In the genomic region with DNA sequence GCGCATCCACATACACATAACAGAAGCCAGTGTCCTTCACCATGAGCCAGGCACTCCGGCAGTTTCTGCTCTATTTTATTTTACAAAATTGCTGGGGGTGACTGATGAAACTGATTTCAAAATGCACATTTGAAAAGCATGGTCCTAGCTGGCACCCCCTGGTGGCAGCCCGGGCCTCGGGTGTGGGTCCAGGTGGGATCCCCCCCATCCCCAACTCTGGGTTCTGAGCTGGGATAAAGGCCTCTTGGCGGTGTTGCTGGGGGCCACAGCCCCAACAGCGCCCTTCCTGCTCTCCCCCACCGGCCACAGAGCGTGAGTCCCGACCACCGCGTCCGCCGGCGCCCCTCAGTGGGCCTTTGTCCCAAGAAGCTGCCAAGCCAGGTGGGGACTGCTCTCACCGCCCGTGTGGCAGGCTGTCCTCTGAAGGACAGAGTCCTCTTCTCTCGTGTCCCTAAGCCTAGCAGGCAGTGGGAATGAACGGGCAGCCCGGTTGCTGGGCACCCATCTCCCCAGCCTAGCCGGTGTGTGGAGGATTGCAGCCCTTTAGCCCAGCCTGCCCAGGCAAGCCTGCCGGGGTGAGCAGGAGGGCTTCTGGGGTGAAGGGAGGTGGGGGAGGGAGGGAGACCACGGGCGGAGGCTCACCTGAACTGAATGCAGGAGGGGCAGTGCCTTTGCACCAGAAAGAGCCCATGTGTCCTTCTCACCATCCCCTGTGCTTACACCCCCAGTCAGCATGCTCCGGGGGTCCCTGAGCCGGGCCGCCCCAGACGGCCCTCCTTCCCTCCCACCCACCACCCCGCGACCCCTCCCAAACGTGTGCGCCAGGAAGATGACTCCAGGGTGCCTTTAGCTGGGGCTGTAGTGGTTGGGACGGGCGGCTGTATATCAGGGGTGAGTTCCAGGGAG, we compare ENCODE assay signal across 8 cellular contexts. TPM values are rescaled to one million over a fixed set of nuclear protein-coding genes. Genes with fewer than 3 reads are reported as not detected.
DNase-seq lines count a peak whose midpoint lies in the region; ATAC-seq, FAIRE-seq and TF ChIP-seq lines count a peak whose summit lies in the region.

No MANE protein-coding gene starts in this region.

- H3K9me3 ChIP-seq in BLaER1 (no peaks in the 10 kb centered on the region), IMR-90 (ENCODE audit: control insufficient read depth, insufficient read depth, low read length) (no peaks in the 10 kb centered on the region), H1 (ENCODE audit: insufficient read depth in 2 of 2, low read depth in 1 of 2, low read length in 1 of 2) (no peaks in the 10 kb centered on the region), muscle layer of duodenum (ENCODE audit: control insufficient read depth in 1 of 2, low read length in 2 of 2) (no peaks in the 10 kb centered on the region), tibial artery (no peaks in the 10 kb centered on the region)

- H3K23ac ChIP-seq in IMR-90 (ENCODE audit: low read depth, low read length) (no peak overlapping the region), H1 (ENCODE audit: insufficient read length) (no peak overlapping the region)

- ATAC-seq in IMR-90 (ENCODE audit: low read depth) (peak; percentile 50), HG03457 (IDR thresholded peaks at IDR 0.05; ENCODE audit: unreplicated experiment) (no peak)

- H3K4me1 ChIP-seq in BLaER1 (peaks cover 62% of the 10 kb centered on the region), IMR-90 (ENCODE audit: control insufficient read depth, insufficient read depth, low read length) (peaks cover 7% of the 10 kb centered on the region; the same call in 1 of the 2 replicates), H1 (replicated peaks in 1 of 4; ENCODE audit: control insufficient read depth in 3 of 4, insufficient read depth in 4 of 4, low read length in 3 of 4) (peaks cover 0 to 8% (median 6%) of the 10 kb centered on the region in 4 experiments; a peak in 6 of 7 replicates), muscle layer of duodenum (ENCODE audit: control insufficient read depth in 1 of 2, insufficient read depth in 2 of 2, low read length in 2 of 2) (peaks cover 0 to 27% of the 10 kb centered on the region in 2 donors), tibial artery (peaks cover 0 to 22% (median 19%) of the 10 kb centered on the region in 4 donors)

- POLR2A ChIA-PET in IMR-90 (lab: Charles Lee; ENCODE audit: unreplicated experiment) = no interaction called here
- POLR2A ChIA-PET in activated CD4-positive, alpha-beta T cell treated with anti-CD3 and anti-CD28 coated beads, Interleukin-2, amount 10 ng/mL, durations not matched to agents 7 days and 5 days (lab: Charles Lee) = no interaction called here
- POLR2A ChIA-PET in H1 (lab: Charles Lee; ENCODE audit: partially characterized antibody) = interaction anchor here (0.6 to 2.3 kb wide), 9 partner anchors 10 to 176 kb away, joined by 3 to 6 read pairs (median 4); a partner anchor contains a TSS

- H3K27ac ChIP-seq in BLaER1 (0 out of 2 replicates have a peak overlapping the region, but pooled peaks have one; percentile 59), IMR-90 (ENCODE audit: insufficient read depth, low read length) (no peak overlapping the region), H1 (ENCODE audit: low read depth, low read length) (no peak overlapping the region), muscle layer of duodenum (ENCODE audit: low read length) (no peak overlapping the region), tibial artery (no peak overlapping the region)

- peak overlapping the region; percentile 99 for H3K4me2 ChIP-seq in BLaER1
- peak overlapping the region; percentile 58 for H3K4me2 ChIP-seq in IMR-90 (ENCODE audit: low read depth, low read length)
- H3K4me2 ChIP-seq in H1 (ENCODE audit: insufficient read depth in 1 of 2, low read depth in 2 of 2, low read length in 2 of 2) = peak overlapping the region; percentile 69 to 95

- no peak overlapping the region for H2BK15ac ChIP-seq in IMR-90 (ENCODE audit: low read depth, low read length)
- H2BK15ac ChIP-seq in H1 (ENCODE audit: low read length) = peak overlapping the region; percentile 97

- H3K27ac Mint-ChIP-seq in activated CD4-positive, alpha-beta T cell treated with anti-CD3 and anti-CD28 coated beads, Interleukin-2, amount 10 ng/mL, durations not matched to agents 7 days and 5 days = peak overlapping the region; percentile 71

- DNase-seq in IMR-90 (peak; percentile 67), H1 (ENCODE audit: low read depth in 1 of 2, low spot score in 2 of 2) (peak in 1 of 2 experiments; percentile 79), tibial artery (no peak), cortex of kidney (lab: John Stamatoyannopoulos, UW) (no peak)
- DNase-seq in activated CD4-positive, alpha-beta T cell treated with anti-CD3 and anti-CD28 coated beads, Interleukin-2, amount 10 ng/mL, durations not matched to agents 7 days and 5 days = peak; percentile 66

- TF ChIP-seq CTCF in IMR-90 (conservative IDR thresholded peaks at IDR 0.05; ENCODE audit: low read depth, low read length) (peak; percentile 77), H1 (IDR thresholded peaks at IDR 0.05; ENCODE audit: control extremely low read depth in 1 of 3, insufficient read depth in 1 of 3, low read depth in 1 of 3, low read length in 3 of 3) (peak; percentile 35 to 51 (median 50)), tibial artery (IDR thresholded peaks at IDR 0.05) (peak in 1 of 2 experiments; percentile 28)

- dilution Hi-C loops in IMR-90 (cut with HindIII; ENCODE audit: low sequenced_read_pairs, unreplicated experiment) = no loop called here

- H2BK12ac ChIP-seq in H1 (ENCODE audit: low read depth, low read length) = 0 out of 2 replicates have a peak overlapping the region, but pooled peaks have one; percentile 23

- CTCF ChIA-PET in IMR-90 (lab: Yijun Ruan, JAX) = interaction anchor here (0.6 to 0.9 kb wide), 2 partner anchors 17 to 89 kb away, joined by 3 to 4 read pairs; no protein-coding TSS in a partner anchor
- CTCF ChIA-PET in activated CD4-positive, alpha-beta T cell treated with anti-CD3 and anti-CD28 coated beads, Interleukin-2, amount 10 ng/mL, durations not matched to agents 7 days and 5 days (lab: Charles Lee) = interaction anchor here (0.6 to 1.6 kb wide), 8 partner anchors 9 to 52 kb away, joined by 3 to 4 read pairs (median 3); a partner anchor contains a TSS
- CTCF ChIA-PET in H1 (lab: Charles Lee; ENCODE audit: partially characterized antibody) = interaction anchor here (0.7 to 5.7 kb wide), 19 partner anchors 9 to 206 kb away, joined by 3 to 87 read pairs (median 5); no protein-coding TSS in a partner anchor

- H2AK5ac ChIP-seq in IMR-90 (ENCODE audit: low read depth, low read length) = peak overlapping the region; percentile 33; the same call in 1 of the 2 replicates
- 0 out of 2 replicates have a peak overlapping the region, but pooled peaks have one; percentile 6 for H2AK5ac ChIP-seq in H1 (ENCODE audit: low read depth, low read length)

- no peaks in the 10 kb centered on the region for H3K9me1 ChIP-seq in IMR-90 (ENCODE audit: insufficient read depth, low read length)

- no peak overlapping the region for H3K56ac ChIP-seq in IMR-90 (ENCODE audit: extremely low read depth, insufficient read depth, low read length)
- H3K56ac ChIP-seq in H1 (replicated peaks; ENCODE audit: insufficient read length, low read depth, low read length) = peak overlapping the region; percentile 24

- intact Hi-C loops in IMR-90 (cut with micrococcal nuclease) (loop anchor here (1.0 kb wide), 2 partner anchors 16 to 22 kb away; a partner anchor contains a TSS), tibial artery (cut with DNase I; ENCODE audit: low total_unique reads) (no loop called here)

- H3K4me3 ChIP-seq in BLaER1 (peak overlapping the region; percentile 74), IMR-90 (ENCODE audit: insufficient read depth, low read depth, low read length) (no peak overlapping the region), H1 (ENCODE audit: extremely low read depth in 1 of 4, insufficient read depth in 2 of 4, low read depth in 3 of 4, low read length in 4 of 4) (peak overlapping the region; percentile 61 to 77 (median 69)), muscle layer of duodenum (ENCODE audit: low read depth in 1 of 2, low read length in 2 of 2) (peak overlapping the region; percentile 44 to 66), tibial artery (peak overlapping the region; percentile 36 to 46)

- H3K4me3 Mint-ChIP-seq in activated CD4-positive, alpha-beta T cell treated with anti-CD3 and anti-CD28 coated beads, Interleukin-2, amount 10 ng/mL, durations not matched to agents 7 days and 5 days = peak overlapping the region; percentile 79

- no peak overlapping the region for H3K4ac ChIP-seq in IMR-90 (ENCODE audit: low read depth, low read length)
- no peak overlapping the region for H3K4ac ChIP-seq in H1 (replicated peaks; ENCODE audit: insufficient read length, low read depth, low read length)

- H3K36me3 Mint-ChIP-seq in activated CD4-positive, alpha-beta T cell treated with anti-CD3 and anti-CD28 coated beads, Interleukin-2, amount 10 ng/mL, durations not matched to agents 7 days and 5 days (ENCODE audit: low read depth) = peaks cover 24% of the 10 kb centered on the region

- H2AFZ ChIP-seq in IMR-90 (replicated peaks; ENCODE audit: low read length, poor library complexity) = peak overlapping the region; percentile 86
- H2AFZ ChIP-seq in H1 (ENCODE audit: low read length) = peak overlapping the region; percentile 66; the same call in 1 of the 2 replicates

- no peak overlapping the region for H2BK20ac ChIP-seq in IMR-90 (ENCODE audit: low read depth, low read length)
- no peak overlapping the region for H2BK20ac ChIP-seq in H1 (ENCODE audit: low read length)

- H4K5ac ChIP-seq in IMR-90 (ENCODE audit: low read depth, low read length) (no peak overlapping the region), H1 (ENCODE audit: insufficient read length, low read depth, low read length) (no peak overlapping the region)

- WGBS in IMR-90 (ENCODE audit: extremely low coverage in 2 of 2, insufficient read length in 1 of 2), 2 experiments = 38% methylated on average over 2 of the region's 33 CpGs; no CpG with 5 or more reads in 1 of the 2 experiments
- WGBS in H1 (ENCODE audit: extremely low coverage in 1 of 2, insufficient coverage in 1 of 2, insufficient read length in 1 of 2, insufficient replicate concordance in 2 of 2, low coverage in 1 of 2, low lambda C conversion rate in 2 of 2, missing lambda C conversion rate in 1 of 2), 2 experiments = 10% methylated on average over 26 of the region's 33 CpGs; no CpG with 5 or more reads in 1 of the 2 experiments

- in situ Hi-C loops in IMR-90 (cut with MboI; ENCODE audit: low sequenced_read_pairs) = no loop called here

- H2BK120ac ChIP-seq in IMR-90 (ENCODE audit: low read depth, low read length) = no peak overlapping the region
- H2BK120ac ChIP-seq in H1 (replicated peaks; ENCODE audit: low read depth, low read length) = no peak overlapping the region

- no TSS peak for BruUV-seq in IMR-90 (replicated peaks; lab: Mats Ljungman, UMichigan)

- peak overlapping the region; percentile 76 for H3K9ac ChIP-seq in BLaER1
- H3K9ac ChIP-seq in IMR-90 (ENCODE audit: low read depth, low read length) = no peak overlapping the region
- peak overlapping the region in 3 of 4 experiments; percentile 13 to 29 (median 15); a peak in 3 of 7 replicates for H3K9ac ChIP-seq in H1 (replicated peaks in 1 of 4; ENCODE audit: extremely low read depth in 1 of 4, low read depth in 3 of 4, low read length in 3 of 4)

- no peak overlapping the region for H3K18ac ChIP-seq in IMR-90 (ENCODE audit: low read depth, low read length)
- H3K18ac ChIP-seq in H1 (ENCODE audit: extremely low read depth, low read length) = no peak overlapping the region; the same call in 1 of the 2 replicates

- H4K91ac ChIP-seq in IMR-90 (ENCODE audit: insufficient read depth, low read depth, low read length) (no peak overlapping the region), H1 (replicated peaks; ENCODE audit: insufficient read length, low read length) (peak overlapping the region; percentile 12)

- no peaks in the 10 kb centered on the region for H3K27me3 Mint-ChIP-seq in activated CD4-positive, alpha-beta T cell treated with anti-CD3 and anti-CD28 coated beads, Interleukin-2, amount 10 ng/mL, durations not matched to agents 7 days and 5 days

- H3K79me1 ChIP-seq in IMR-90 (ENCODE audit: low read depth in 1 of 2, low read length in 2 of 2) = no peaks in the 10 kb centered on the region
- H3K79me1 ChIP-seq in H1 (ENCODE audit: low read depth, low read length) = no peaks in the 10 kb centered on the region

- H3K27me3 ChIP-seq in BLaER1 = no peaks in the 10 kb centered on the region; the same call in 1 of the 2 replicates
- peaks cover 32% of the 10 kb centered on the region for H3K27me3 ChIP-seq in IMR-90 (ENCODE audit: control insufficient read depth, insufficient read depth, low read length)
- peaks cover 0 to 12% (median 9%) of the 10 kb centered on the region in 4 experiments; a peak in 3 of 7 replicates for H3K27me3 ChIP-seq in H1 (replicated peaks in 1 of 4; ENCODE audit: control insufficient read depth in 3 of 4, extremely low read depth in 1 of 4, insufficient read depth in 3 of 4, low read length in 3 of 4)
- H3K27me3 ChIP-seq in muscle layer of duodenum (ENCODE audit: low read depth, low read length) = peaks cover 40% of the 10 kb centered on the region
- peaks cover 2 to 92% of the 10 kb centered on the region in 2 donors for H3K27me3 ChIP-seq in tibial artery

- FAIRE-seq in H1 (lab: Jason Lieb, UNC) = no peak

- H3K14ac ChIP-seq in IMR-90 (replicated peaks; ENCODE audit: low read depth, low read length) (no peak overlapping the region), H1 (ENCODE audit: insufficient read length) (no peak overlapping the region)

- H2BK5ac ChIP-seq in IMR-90 (ENCODE audit: low read depth, low read length, poor library complexity, severe bottlenecking) (no peak overlapping the region), H1 (ENCODE audit: low read depth, low read length) (peak overlapping the region; percentile 35; the same call in 1 of the 2 replicates)

- no peak overlapping the region for H4K8ac ChIP-seq in IMR-90 (ENCODE audit: low read depth in 2 of 2, low read length in 2 of 2)
- 0 out of 2 replicates have a peak overlapping the region, but pooled peaks have one; percentile 8 for H4K8ac ChIP-seq in H1 (ENCODE audit: extremely low read depth, insufficient read depth, low read length)

- no peaks in the 10 kb centered on the region for H3K36me3 ChIP-seq in BLaER1
- no peaks in the 10 kb centered on the region for H3K36me3 ChIP-seq in IMR-90 (ENCODE audit: control insufficient read depth, insufficient read depth, low read length)
- H3K36me3 ChIP-seq in H1 (ENCODE audit: control insufficient read depth in 2 of 4, insufficient read depth in 4 of 4, low read length in 3 of 4) = no peaks in the 10 kb centered on the region
- H3K36me3 ChIP-seq in muscle layer of duodenum (ENCODE audit: control insufficient read depth in 1 of 2, insufficient read depth in 2 of 2, low read length in 2 of 2) = no peaks in the 10 kb centered on the region
- no peaks in the 10 kb centered on the region for H3K36me3 ChIP-seq in tibial artery

- peaks cover 13% of the 10 kb centered on the region; the same call in 1 of the 2 replicates for H3K23me2 ChIP-seq in H1 (ENCODE audit: low read depth, low read length)

- H3K4me1 Mint-ChIP-seq in activated CD4-positive, alpha-beta T cell treated with anti-CD3 and anti-CD28 coated beads, Interleukin-2, amount 10 ng/mL, durations not matched to agents 7 days and 5 days = peaks cover 71% of the 10 kb centered on the region

- no peaks in the 10 kb centered on the region for H4K20me1 ChIP-seq in BLaER1
- H4K20me1 ChIP-seq in IMR-90 (ENCODE audit: insufficient read depth, low read length) = peaks cover 7% of the 10 kb centered on the region; the same call in 1 of the 2 replicates
- peaks cover 0 to 2% of the 10 kb centered on the region in 2 experiments for H4K20me1 ChIP-seq in H1 (replicated peaks in 1 of 2; ENCODE audit: control insufficient read depth in 1 of 2, insufficient read depth in 2 of 2, low read length in 2 of 2)

- H3K79me2 ChIP-seq in H1 (ENCODE audit: control insufficient read depth in 1 of 2, insufficient read depth in 2 of 2, low read length in 2 of 2) = no peaks in the 10 kb centered on the region

- H3K9me3 Mint-ChIP-seq in activated CD4-positive, alpha-beta T cell treated with anti-CD3 and anti-CD28 coated beads, Interleukin-2, amount 10 ng/mL, durations not matched to agents 7 days and 5 days = no peaks in the 10 kb centered on the region

- no peak for TF ChIP-seq POLR2A in IMR-90 (IDR thresholded peaks at IDR 0.05; ENCODE audit: low read depth, low read length)
- no peak for TF ChIP-seq POLR2A in H1 (IDR thresholded peaks at IDR 0.05; ENCODE audit: control extremely low read depth in 1 of 2, low read depth in 2 of 2, low read length in 2 of 2)

- H2AK9ac ChIP-seq in IMR-90 (replicated peaks; ENCODE audit: low read depth, low read length, poor library complexity) = peak overlapping the region; percentile 68

- TF ChIP-seq EP300 in H1 (IDR thresholded peaks at IDR 0.05; ENCODE audit: borderline replicate concordance in 1 of 2, low read depth in 2 of 2, low read length in 2 of 2) = no peak

- TF ChIP-seq RAD21 in IMR-90 (IDR thresholded peaks at IDR 0.05; ENCODE audit: low read length) (peak; percentile 46), H1 (IDR thresholded peaks at IDR 0.05 in 1 of 2, conservative IDR thresholded peaks at IDR 0.05 in 1 of 2; ENCODE audit: low read depth in 2 of 2, low read length in 2 of 2) (peak in 1 of 2 experiments; percentile 1; a peak in 2 of 4 replicates)

RNA-seq across cellular contexts. Expression of a gene that starts 0.9 kb away (rescaled TPM):
- total RNA-seq in IMR-90 (2012; rRNA removed) = not detected in 2 replicates
- polyA plus RNA-seq in IMR-90 (2012; rRNA removed) (0.21 and 0.34 TPM in 2 replicates), H1 (2011; rRNA removed) (13.3 and 15.8 TPM in 2 replicates)
- 0.19 and 0.21 TPM in 2 replicates for polyA plus RNA-seq in IMR-90 (2012; cell fraction: cytosol; rRNA removed)
- polyA plus RNA-seq in IMR-90 (2012; cell fraction: nucleus; rRNA removed; ENCODE audit: low replicate concordance) = 0.11 and 0.23 TPM in 2 replicates
- total RNA-seq in activated CD4-positive, alpha-beta T cell treated with anti-CD3 and anti-CD28 coated beads, Interleukin-2, amount 10 ng/mL, durations not matched to agents 7 days and 5 days = 10 to 100 TPM; 21.0 to 24.2 TPM
- total RNA-seq in H1 (2021; fragmentation: NEBNext Ultra II Directional; extraction: Animal tissue kit (Norgen Biotek cat#: 25700)) = 8.5 and 8.7 TPM in 2 replicates
- polyA plus RNA-seq in H1 (2011; cell fraction: cytosol; rRNA removed) = 9.4 TPM
- 11.3 TPM for polyA plus RNA-seq in H1 (2011; cell fraction: nucleus; rRNA removed)
- polyA plus RNA-seq in H1 (2012, experiment 1 of 2) = 5.5 to 8.7 TPM (median 8.3 TPM) in 4 replicates
- 9.6 TPM for polyA plus RNA-seq in H1 (2012, experiment 2 of 2)
- polyA plus RNA-seq in H1 (2013, experiment 1 of 2) = 9.0 TPM
- 9.0 TPM for polyA plus RNA-seq in H1 (2013, experiment 2 of 2)
- polyA minus RNA-seq in H1 (2011; rRNA and poly(A)+ RNA removed) = 4.3 and 5.2 TPM in 2 replicates
- 7.3 TPM for polyA minus RNA-seq in H1 (2011; cell fraction: cytosol; rRNA and poly(A)+ RNA removed)
- polyA minus RNA-seq in H1 (2011; cell fraction: nucleus; rRNA and poly(A)+ RNA removed) = 4.7 TPM

RNA-seq across cellular contexts. Expression of a gene that starts 20.8 kb away (rescaled TPM):
- total RNA-seq in IMR-90 (2012; rRNA removed) = 6.9 and 8.1 TPM in 2 replicates
- polyA plus RNA-seq in IMR-90 (2012; rRNA removed) (17.4 and 24.1 TPM in 2 replicates), H1 (2011; rRNA removed) (29.8 and 36.6 TPM in 2 replicates)
- 13.4 and 20.8 TPM in 2 replicates for polyA plus RNA-seq in IMR-90 (2012; cell fraction: cytosol; rRNA removed)
- polyA plus RNA-seq in IMR-90 (2012; cell fraction: nucleus; rRNA removed; ENCODE audit: low replicate concordance) = 31.6 and 83.7 TPM in 2 replicates
- 100 to 1,000 TPM; 214 to 234 TPM for total RNA-seq in activated CD4-positive, alpha-beta T cell treated with anti-CD3 and anti-CD28 coated beads, Interleukin-2, amount 10 ng/mL, durations not matched to agents 7 days and 5 days
- 28.7 and 31.2 TPM in 2 replicates for total RNA-seq in H1 (2021; fragmentation: NEBNext Ultra II Directional; extraction: Animal tissue kit (Norgen Biotek cat#: 25700))
- 33.3 TPM for polyA plus RNA-seq in H1 (2011; cell fraction: cytosol; rRNA removed)
- 86.5 TPM for polyA plus RNA-seq in H1 (2011; cell fraction: nucleus; rRNA removed)
- polyA plus RNA-seq in H1 (2012, experiment 1 of 2) = 11.9 to 24.8 TPM (median 22.4 TPM) in 4 replicates
- polyA plus RNA-seq in H1 (2012, experiment 2 of 2) = 21.8 TPM
- 24.2 TPM for polyA plus RNA-seq in H1 (2013, experiment 1 of 2)
- polyA plus RNA-seq in H1 (2013, experiment 2 of 2) = 22.1 TPM
- polyA minus RNA-seq in H1 (2011; rRNA and poly(A)+ RNA removed) = 11.7 and 12.3 TPM in 2 replicates
- 23.6 TPM for polyA minus RNA-seq in H1 (2011; cell fraction: cytosol; rRNA and poly(A)+ RNA removed)
- 24.6 TPM for polyA minus RNA-seq in H1 (2011; cell fraction: nucleus; rRNA and poly(A)+ RNA removed)

RNA-seq across cellular contexts. Expression of a gene that starts 20.9 kb away (rescaled TPM):
- total RNA-seq in IMR-90 (2012; rRNA removed) = 12.8 and 12.9 TPM in 2 replicates
- 18.4 and 23.4 TPM in 2 replicates for polyA plus RNA-seq in IMR-90 (2012; rRNA removed)
- 16.4 and 19.7 TPM in 2 replicates for polyA plus RNA-seq in IMR-90 (2012; cell fraction: cytosol; rRNA removed)
- polyA plus RNA-seq in IMR-90 (2012; cell fraction: nucleus; rRNA removed; ENCODE audit: low replicate concordance) = 25.5 and 154 TPM in 2 replicates
- total RNA-seq in activated CD4-positive, alpha-beta T cell treated with anti-CD3 and anti-CD28 coated beads, Interleukin-2, amount 10 ng/mL, durations not matched to agents 7 days and 5 days = 10 to 100 TPM; 20.5 to 27.2 TPM
- total RNA-seq in H1 (2021; fragmentation: NEBNext Ultra II Directional; extraction: Animal tissue kit (Norgen Biotek cat#: 25700)) = 42.9 and 49.7 TPM in 2 replicates
- polyA plus RNA-seq in H1 (2011; rRNA removed) = 32.7 and 45.4 TPM in 2 replicates
- polyA plus RNA-seq in H1 (2011; cell fraction: cytosol; rRNA removed) = 29.7 TPM
- 60.2 TPM for polyA plus RNA-seq in H1 (2011; cell fraction: nucleus; rRNA removed)
- 22.3 to 36.0 TPM (median 28.1 TPM) in 4 replicates for polyA plus RNA-seq in H1 (2012, experiment 1 of 2)
- polyA plus RNA-seq in H1 (2012, experiment 2 of 2) = 31.0 TPM
- 62.2 TPM for polyA plus RNA-seq in H1 (2013, experiment 1 of 2)
- polyA plus RNA-seq in H1 (2013, experiment 2 of 2) = 60.5 TPM
- 10.7 and 10.9 TPM in 2 replicates for polyA minus RNA-seq in H1 (2011; rRNA and poly(A)+ RNA removed)
- 19.5 TPM for polyA minus RNA-seq in H1 (2011; cell fraction: cytosol; rRNA and poly(A)+ RNA removed)
- polyA minus RNA-seq in H1 (2011; cell fraction: nucleus; rRNA and poly(A)+ RNA removed) = 20.0 TPM

RNA-seq across cellular contexts. Expression of a gene that starts 22.5 kb away (rescaled TPM):
- total RNA-seq in IMR-90 (2012; rRNA removed) = 17.2 and 18.3 TPM in 2 replicates
- 28.4 and 33.1 TPM in 2 replicates for polyA plus RNA-seq in IMR-90 (2012; rRNA removed)
- polyA plus RNA-seq in IMR-90 (2012; cell fraction: cytosol; rRNA removed) = 28.1 and 45.4 TPM in 2 replicates
- polyA plus RNA-seq in IMR-90 (2012; cell fraction: nucleus; rRNA removed; ENCODE audit: low replicate concordance) = 63.8 and 197 TPM in 2 replicates
- total RNA-seq in activated CD4-positive, alpha-beta T cell treated with anti-CD3 and anti-CD28 coated beads, Interleukin-2, amount 10 ng/mL, durations not matched to agents 7 days and 5 days = 10 to 100 TPM; 65.3 to 72.3 TPM
- 77.3 and 80.6 TPM in 2 replicates for total RNA-seq in H1 (2021; fragmentation: NEBNext Ultra II Directional; extraction: Animal tissue kit (Norgen Biotek cat#: 25700))
- 47.2 and 72.1 TPM in 2 replicates for polyA plus RNA-seq in H1 (2011; rRNA removed)
- polyA plus RNA-seq in H1 (2011; cell fraction: cytosol; rRNA removed) = 74.6 TPM
- polyA plus RNA-seq in H1 (2011; cell fraction: nucleus; rRNA removed) = 130 TPM
- polyA plus RNA-seq in H1 (2012, experiment 1 of 2) = 52.7 to 95.2 TPM (median 88.5 TPM) in 4 replicates
- 64.7 TPM for polyA plus RNA-seq in H1 (2012, experiment 2 of 2)
- 71.4 TPM for polyA plus RNA-seq in H1 (2013, experiment 1 of 2)
- polyA plus RNA-seq in H1 (2013, experiment 2 of 2) = 71.3 TPM
- 15.9 and 21.7 TPM in 2 replicates for polyA minus RNA-seq in H1 (2011; rRNA and poly(A)+ RNA removed)
- 39.8 TPM for polyA minus RNA-seq in H1 (2011; cell fraction: cytosol; rRNA and poly(A)+ RNA removed)
- 41.1 TPM for polyA minus RNA-seq in H1 (2011; cell fraction: nucleus; rRNA and poly(A)+ RNA removed)

RNA-seq across cellular contexts. Expression of a gene that starts 34.6 kb away (rescaled TPM):
- total RNA-seq in IMR-90 (2012; rRNA removed) = 65.6 and 90.5 TPM in 2 replicates
- polyA plus RNA-seq in IMR-90 (2012; rRNA removed) = 169 and 228 TPM in 2 replicates
- 205 and 351 TPM in 2 replicates for polyA plus RNA-seq in IMR-90 (2012; cell fraction: cytosol; rRNA removed)
- 119 and 281 TPM in 2 replicates for polyA plus RNA-seq in IMR-90 (2012; cell fraction: nucleus; rRNA removed; ENCODE audit: low replicate concordance)
- total RNA-seq in activated CD4-positive, alpha-beta T cell treated with anti-CD3 and anti-CD28 coated beads, Interleukin-2, amount 10 ng/mL, durations not matched to agents 7 days and 5 days = 100 to 1,000 TPM; 486 to 586 TPM
- total RNA-seq in H1 (2021; fragmentation: NEBNext Ultra II Directional; extraction: Animal tissue kit (Norgen Biotek cat#: 25700)) = 136 and 161 TPM in 2 replicates
- polyA plus RNA-seq in H1 (2011; rRNA removed) = 254 and 340 TPM in 2 replicates
- 233 TPM for polyA plus RNA-seq in H1 (2011; cell fraction: cytosol; rRNA removed)
- polyA plus RNA-seq in H1 (2011; cell fraction: nucleus; rRNA removed) = 322 TPM
- 69.1 to 193 TPM (median 184 TPM) in 4 replicates for polyA plus RNA-seq in H1 (2012, experiment 1 of 2)
- 245 TPM for polyA plus RNA-seq in H1 (2012, experiment 2 of 2)
- 267 TPM for polyA plus RNA-seq in H1 (2013, experiment 1 of 2)
- polyA plus RNA-seq in H1 (2013, experiment 2 of 2) = 285 TPM
- polyA minus RNA-seq in H1 (2011; rRNA and poly(A)+ RNA removed) = 41.6 and 53.9 TPM in 2 replicates
- polyA minus RNA-seq in H1 (2011; cell fraction: cytosol; rRNA and poly(A)+ RNA removed) = 80.0 TPM
- polyA minus RNA-seq in H1 (2011; cell fraction: nucleus; rRNA and poly(A)+ RNA removed) = 68.6 TPM

Comparison
In these comparisons a context has a peak if more than half of its experiments do, and no peak if none do; other contexts are left out.
1. DNase-seq: peak in IMR-90 (single experiment) and activated CD4-positive, alpha-beta T cell treated with anti-CD3 and anti-CD28 coated beads, Interleukin-2, amount 10 ng/mL, durations not matched to agents 7 days and 5 days (single experiment); none in tibial artery (0 of 2) and cortex of kidney (single experiment).
2. Peak in every context shown above with its lines, with median percentiles within 50 percentile points of each other: H3K4me2 ChIP-seq.